Comparison of ENCODE assay signal across 8 cellular contexts in the genomic region with DNA sequence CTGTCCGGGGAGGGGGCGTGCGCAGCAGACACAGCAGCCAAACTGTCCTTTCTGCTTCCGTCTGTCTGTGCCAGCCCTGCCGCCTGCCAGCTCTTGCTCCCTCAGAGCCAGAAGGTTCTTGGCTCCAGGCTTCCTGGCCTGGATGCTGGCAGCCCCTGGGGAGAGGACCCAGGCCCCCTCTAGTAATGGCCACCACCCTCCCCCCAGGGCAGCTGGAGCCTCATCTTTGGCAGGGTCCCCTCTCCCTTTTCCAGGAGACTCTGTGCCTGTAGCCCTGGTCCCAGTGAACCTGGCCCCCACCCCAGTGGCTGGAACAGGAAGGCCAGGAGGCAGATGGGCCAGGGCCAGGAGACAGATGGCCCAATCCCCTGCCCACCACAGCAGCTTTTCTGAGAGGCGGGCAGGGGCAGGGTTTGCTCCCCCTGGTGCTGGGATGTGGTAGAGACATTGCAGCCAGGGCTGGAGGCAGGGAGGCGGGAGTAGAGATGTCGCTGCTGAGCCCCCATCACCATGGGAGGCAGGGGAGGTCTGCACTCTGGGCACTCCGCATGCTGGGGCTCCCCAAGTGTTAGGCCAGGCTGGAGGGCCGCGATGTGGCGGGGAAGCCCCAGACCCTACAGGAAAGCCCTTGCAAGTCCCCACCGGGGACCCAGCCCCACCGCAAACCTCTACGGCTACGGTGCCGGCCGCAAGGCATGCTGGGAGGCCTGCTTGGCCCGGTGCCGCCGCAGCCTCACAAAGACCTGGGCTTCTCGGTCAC. TPM values are rescaled to one million over a fixed set of nuclear protein-coding genes. Genes with fewer than 3 reads are reported as not detected.
A peak's percentile ranks its signal among the peaks of the same experiment; 100 is the strongest.
DNase-seq lines count a peak whose midpoint lies in the region; ATAC-seq and TF ChIP-seq lines count a peak whose summit lies in the region.

No MANE protein-coding gene starts in this region.

- no peaks in the 10 kb centered on the region for H3K9me1 ChIP-seq in IMR-90 (ENCODE audit: insufficient read depth, low read length)

- H3K14ac ChIP-seq in IMR-90 (replicated peaks; ENCODE audit: low read depth, low read length), result no peak overlapping the region
- H3K14ac ChIP-seq in trophoblast cell (ENCODE audit: low read length), result peak overlapping the region; percentile 45

- CTCF ChIA-PET in CD8-positive, alpha-beta T cell (lab: Charles Lee), result interaction anchor here (0.7 to 5.4 kb wide), 24 partner anchors 9 to 78 kb away, joined by 3 to 38 read pairs (median 6); a partner anchor contains a TSS
- CTCF ChIA-PET in IMR-90 (lab: Yijun Ruan, JAX), result interaction anchor here (0.7 to 1.4 kb wide), 5 partner anchors 13 to 114 kb away, joined by 3 to 4 read pairs (median 3); a partner anchor contains a TSS

- H2BK20ac ChIP-seq in IMR-90 (ENCODE audit: low read depth, low read length), result no peak overlapping the region

- no peak overlapping the region for H2AK5ac ChIP-seq in IMR-90 (ENCODE audit: low read depth, low read length)
- H2AK5ac ChIP-seq in trophoblast cell (ENCODE audit: low read length), result no peak overlapping the region

- H3K9me3 Mint-ChIP-seq in CD8-positive, alpha-beta T cell, result no peaks in the 10 kb centered on the region

- peak overlapping the region; percentile 65 for H4K5ac ChIP-seq in IMR-90 (ENCODE audit: low read depth, low read length)

- peaks cover 21% of the 10 kb centered on the region for H3K4me1 Mint-ChIP-seq in CD8-positive, alpha-beta T cell (ENCODE audit: low read depth)

- WGBS in IMR-90 (ENCODE audit: extremely low coverage in 2 of 2, insufficient read length in 1 of 2), 2 experiments, result 49% methylated on average over 11 of the region's 22 CpGs; no CpG with 5 or more reads in 1 of the 2 experiments
- no CpG with 5 or more reads among the region's 22 CpGs for WGBS in trophoblast cell (ENCODE audit: extremely low coverage, insufficient coverage, insufficient read length)

- peak in 6 of 7 experiments; percentile 46 to 85 (median 70) for DNase-seq in CD8-positive, alpha-beta T cell
- peak; percentile 41 for DNase-seq in IMR-90
- DNase-seq in SHP77 treated with DMSO at 0.1 percent for 48 hours (lab: John Stamatoyannopoulos, UW), result peak; percentile 93
- peak; percentile 69 for DNase-seq in activated naive CD4-positive, alpha-beta T cell treated with anti-CD3 and anti-CD28 coated beads, Interleukin-2, amount 50 U/mL, for 16 hours
- peak; percentile 83 for DNase-seq in germinal center (ENCODE audit: low spot score)
- DNase-seq in trophoblast cell, result peak; percentile 38 to 63
- DNase-seq in uterus, result peak; percentile 72 to 82
- DNase-seq in H4 (ENCODE audit: low spot score), result no peak

- H3K9ac ChIP-seq in IMR-90 (ENCODE audit: low read depth, low read length), result no peak overlapping the region
- H3K9ac ChIP-seq in trophoblast cell (ENCODE audit: low read length), result no peak overlapping the region

- no peak overlapping the region for H2BK15ac ChIP-seq in IMR-90 (ENCODE audit: low read depth, low read length)

- peak overlapping the region; percentile 92 for H2AFZ ChIP-seq in IMR-90 (replicated peaks; ENCODE audit: low read length, poor library complexity)
- no peak overlapping the region for H2AFZ ChIP-seq in trophoblast cell (ENCODE audit: insufficient read depth, low read length, poor library complexity)

- BruUV-seq in IMR-90 (replicated peaks; lab: Mats Ljungman, UMichigan), result no TSS peak

- H4K8ac ChIP-seq in IMR-90 (ENCODE audit: low read depth in 2 of 2, low read length in 2 of 2), result peak overlapping the region; percentile 56 to 83; a peak in 2 of 4 replicates
- peak overlapping the region; percentile 54 for H4K8ac ChIP-seq in trophoblast cell (ENCODE audit: low read depth, low read length)

- no peaks in the 10 kb centered on the region for H3K27me3 Mint-ChIP-seq in CD8-positive, alpha-beta T cell (ENCODE audit: low read depth)

- H3K56ac ChIP-seq in IMR-90 (ENCODE audit: extremely low read depth, insufficient read depth, low read length), result no peak overlapping the region

- TF ChIP-seq POLR2A in IMR-90 (IDR thresholded peaks at IDR 0.05; ENCODE audit: low read depth, low read length) (no peak), uterus (IDR thresholded peaks at IDR 0.05) (peak in 1 of 2 donors; percentile 11)

- no peak overlapping the region for H2BK12ac ChIP-seq in trophoblast cell (ENCODE audit: low read length)

- H3K36me3 Mint-ChIP-seq in CD8-positive, alpha-beta T cell, result peaks cover 39% of the 10 kb centered on the region

- peak; percentile 60 for TF ChIP-seq RAD21 in IMR-90 (IDR thresholded peaks at IDR 0.05; ENCODE audit: low read length)

- in situ Hi-C loops in IMR-90 (cut with MboI; ENCODE audit: low sequenced_read_pairs), result no loop called here

- H2BK120ac ChIP-seq in IMR-90 (ENCODE audit: low read depth, low read length) (no peak overlapping the region), trophoblast cell (ENCODE audit: insufficient read depth, low read length, poor library complexity) (no peak overlapping the region)

- H3K4me2 ChIP-seq in IMR-90 (ENCODE audit: low read depth, low read length) (no peak overlapping the region), trophoblast cell (ENCODE audit: low read length) (peak overlapping the region; percentile 55)

- peak overlapping the region; percentile 39 for H3K4me3 ChIP-seq in CD8-positive, alpha-beta T cell (ENCODE audit: low read depth, low read length)
- H3K4me3 ChIP-seq in IMR-90 (ENCODE audit: insufficient read depth, low read depth, low read length) (no peak overlapping the region), trophoblast cell (ENCODE audit: low read depth, low read length) (no peak overlapping the region), uterus (peak overlapping the region; percentile 29 to 32)

- no peaks in the 10 kb centered on the region for H3K9me3 ChIP-seq in CD8-positive, alpha-beta T cell (ENCODE audit: low read length)
- H3K9me3 ChIP-seq in IMR-90 (ENCODE audit: control insufficient read depth, insufficient read depth, low read length) (no peaks in the 10 kb centered on the region), trophoblast cell (ENCODE audit: insufficient read depth, low read depth, low read length) (no peaks in the 10 kb centered on the region), uterus (no peaks in the 10 kb centered on the region)

- H3K4ac ChIP-seq in IMR-90 (ENCODE audit: low read depth, low read length), result no peak overlapping the region
- no peak overlapping the region for H3K4ac ChIP-seq in trophoblast cell (ENCODE audit: low read depth, low read length)

- dilution Hi-C loops in IMR-90 (cut with HindIII; ENCODE audit: low sequenced_read_pairs, unreplicated experiment), result no loop called here

- peak overlapping the region; percentile 21 for H2AK9ac ChIP-seq in IMR-90 (replicated peaks; ENCODE audit: low read depth, low read length, poor library complexity)

- peak overlapping the region; percentile 88 for H3K27ac Mint-ChIP-seq in CD8-positive, alpha-beta T cell

- H3K23ac ChIP-seq in IMR-90 (ENCODE audit: low read depth, low read length), result no peak overlapping the region
- no peak overlapping the region for H3K23ac ChIP-seq in trophoblast cell (ENCODE audit: low read length)

- H3K27ac ChIP-seq in CD8-positive, alpha-beta T cell (ENCODE audit: low read depth, low read length), result peak overlapping the region; percentile 50
- H3K27ac ChIP-seq in IMR-90 (ENCODE audit: insufficient read depth, low read length), result no peak overlapping the region
- H3K27ac ChIP-seq in trophoblast cell (ENCODE audit: low read depth, low read length), result no peak overlapping the region
- peak overlapping the region; percentile 81 to 82 for H3K27ac ChIP-seq in uterus

- no peaks in the 10 kb centered on the region for H3K79me2 ChIP-seq in trophoblast cell (ENCODE audit: control insufficient read depth, insufficient read depth, low read length, poor library complexity)

- no peaks in the 10 kb centered on the region for H3K27me3 ChIP-seq in CD8-positive, alpha-beta T cell (ENCODE audit: insufficient read depth, low read length)
- H3K27me3 ChIP-seq in IMR-90 (ENCODE audit: control insufficient read depth, insufficient read depth, low read length) (no peaks in the 10 kb centered on the region), trophoblast cell (ENCODE audit: insufficient read depth, low read length) (no peaks in the 10 kb centered on the region), uterus (no peaks in the 10 kb centered on the region)

- peak overlapping the region; percentile 55 for H3K4me3 Mint-ChIP-seq in CD8-positive, alpha-beta T cell

- POLR2A ChIA-PET in CD8-positive, alpha-beta T cell (lab: Charles Lee), result interaction anchor here (1.0 to 6.1 kb wide), 8 partner anchors 12 to 62 kb away, joined by 3 to 36 read pairs (median 8); a partner anchor contains a TSS
- POLR2A ChIA-PET in IMR-90 (lab: Charles Lee; ENCODE audit: unreplicated experiment), result interaction anchor here (0.8 to 1.2 kb wide), 2 partner anchors 12 to 47 kb away, joined by 3 to 4 read pairs; no protein-coding TSS in a partner anchor

- no peak overlapping the region for H3K18ac ChIP-seq in IMR-90 (ENCODE audit: low read depth, low read length)
- H3K18ac ChIP-seq in trophoblast cell (ENCODE audit: low read length), result no peak overlapping the region

- ATAC-seq in CD8-positive, alpha-beta T cell, result peak; percentile 66
- ATAC-seq in IMR-90 (ENCODE audit: low read depth), result peak; percentile 93

- H4K91ac ChIP-seq in IMR-90 (ENCODE audit: insufficient read depth, low read depth, low read length), result peak overlapping the region; percentile 28; the same call in 1 of the 2 replicates
- H4K91ac ChIP-seq in trophoblast cell (ENCODE audit: low read depth, low read length), result peak overlapping the region; percentile 57

- H4K12ac ChIP-seq in trophoblast cell (ENCODE audit: low read depth, low read length), result peak overlapping the region; percentile 6

- intact Hi-C loops in CD8-positive, alpha-beta T cell (cut with DNase I, micrococcal nuclease), result loop anchor here (1.0 to 2.0 kb wide), 3 partner anchors 43 to 74 kb away; a partner anchor contains a TSS
- intact Hi-C loops in IMR-90 (cut with micrococcal nuclease), result loop anchor here (5.0 kb wide), 1 partner anchor 45 kb away; a partner anchor contains a TSS
- intact Hi-C loops in uterus (cut with DNase I; ENCODE audit: low total_unique reads), result no loop called here

- H3K36me3 ChIP-seq in CD8-positive, alpha-beta T cell (ENCODE audit: insufficient read depth, low read length), result peaks cover 27% of the 10 kb centered on the region
- H3K36me3 ChIP-seq in IMR-90 (ENCODE audit: control insufficient read depth, insufficient read depth, low read length), result peaks cover 18% of the 10 kb centered on the region; the same call in 1 of the 2 replicates
- H3K36me3 ChIP-seq in trophoblast cell (ENCODE audit: control insufficient read depth in 1 of 2, insufficient read depth in 2 of 2, low read length in 2 of 2), result peaks cover 27 to 32% of the 10 kb centered on the region in 2 experiments
- no peaks in the 10 kb centered on the region for H3K36me3 ChIP-seq in uterus

- H3K79me1 ChIP-seq in IMR-90 (ENCODE audit: low read depth in 1 of 2, low read length in 2 of 2) (no peaks in the 10 kb centered on the region), trophoblast cell (ENCODE audit: low read length) (peaks cover 2% of the 10 kb centered on the region)

- peak; percentile 65 for TF ChIP-seq CTCF in CD8-positive, alpha-beta T cell (IDR thresholded peaks at IDR 0.05)
- TF ChIP-seq CTCF in IMR-90 (conservative IDR thresholded peaks at IDR 0.05; ENCODE audit: low read depth, low read length) (peak; percentile 67), uterus (IDR thresholded peaks at IDR 0.05) (peak; percentile 55 to 79 (median 72))

- no peaks in the 10 kb centered on the region for H4K20me1 ChIP-seq in IMR-90 (ENCODE audit: insufficient read depth, low read length)

- H2BK5ac ChIP-seq in IMR-90 (ENCODE audit: low read depth, low read length, poor library complexity, severe bottlenecking), result no peak overlapping the region
- no peak overlapping the region for H2BK5ac ChIP-seq in trophoblast cell (ENCODE audit: low read depth, low read length, poor library complexity)

- H3K4me1 ChIP-seq in CD8-positive, alpha-beta T cell (ENCODE audit: insufficient read depth, low read length), result peaks cover 31% of the 10 kb centered on the region
- H3K4me1 ChIP-seq in IMR-90 (ENCODE audit: control insufficient read depth, insufficient read depth, low read length) (peaks cover 3% of the 10 kb centered on the region), trophoblast cell (ENCODE audit: control insufficient read depth in 1 of 2, insufficient read depth in 2 of 2, low read length in 2 of 2) (peaks cover 8 to 10% of the 10 kb centered on the region in 2 experiments), uterus (peaks cover 0 to under 1% of the 10 kb centered on the region in 2 donors)

RNA-seq across cellular contexts. Expression of a gene that starts 16.7 kb away (rescaled TPM):
- 100 to 1,000 TPM; 123 to 124 TPM for total RNA-seq in CD8-positive, alpha-beta T cell
- total RNA-seq in IMR-90 (2012; rRNA removed), result under 0.01 TPM in 1 of 2 replicates, not detected in the other
- polyA plus RNA-seq in IMR-90 (2012; rRNA removed), result 0.31 and 0.52 TPM in 2 replicates
- 0.14 and 1.0 TPM in 2 replicates for polyA plus RNA-seq in IMR-90 (2012; cell fraction: cytosol; rRNA removed)
- polyA plus RNA-seq in IMR-90 (2012; cell fraction: nucleus; rRNA removed; ENCODE audit: low replicate concordance), result 2.1 and 4.2 TPM in 2 replicates
- polyA plus RNA-seq in trophoblast cell (2013), result 4.4 and 4.9 TPM in 2 replicates
- total RNA-seq in uterus, result 10 to 100 TPM in 2 of 4 donors, 1 to 10 TPM in 2; 1.2 to 32.7 (median 11.8) TPM
- total RNA-seq in H4 (2014; rRNA removed; shearing (Covaris generic)), result 1.9 and 2.9 TPM in 2 replicates

RNA-seq across cellular contexts. Expression of a gene that starts 27.7 kb away (rescaled TPM):
- total RNA-seq in CD8-positive, alpha-beta T cell, result 10 to 100 TPM; 69.1 to 80.2 TPM
- total RNA-seq in IMR-90 (2012; rRNA removed) (7.8 and 9.0 TPM in 2 replicates), uterus (100 to 1,000 TPM in 1 of 4 donors, 10 to 100 TPM in 3; 19.7 to 115 (median 34.5) TPM)
- 35.5 and 36.7 TPM in 2 replicates for polyA plus RNA-seq in IMR-90 (2012; rRNA removed)
- polyA plus RNA-seq in IMR-90 (2012; cell fraction: cytosol; rRNA removed), result 28.5 and 41.3 TPM in 2 replicates
- 54.3 and 84.4 TPM in 2 replicates for polyA plus RNA-seq in IMR-90 (2012; cell fraction: nucleus; rRNA removed; ENCODE audit: low replicate concordance)
- polyA plus RNA-seq in trophoblast cell (2013), result 131 and 133 TPM in 2 replicates
- 14.8 and 26.3 TPM in 2 replicates for total RNA-seq in H4 (2014; rRNA removed; shearing (Covaris generic))

RNA-seq across cellular contexts. Expression of a gene that starts 42.9 kb away (rescaled TPM):
- 10 to 100 TPM; 37.3 to 42.8 TPM for total RNA-seq in CD8-positive, alpha-beta T cell
- 15.4 and 15.8 TPM in 2 replicates for total RNA-seq in IMR-90 (2012; rRNA removed)
- polyA plus RNA-seq in IMR-90 (2012; rRNA removed), result 16.9 and 17.3 TPM in 2 replicates
- 14.3 and 21.3 TPM in 2 replicates for polyA plus RNA-seq in IMR-90 (2012; cell fraction: cytosol; rRNA removed)
- 35.1 and 41.8 TPM in 2 replicates for polyA plus RNA-seq in IMR-90 (2012; cell fraction: nucleus; rRNA removed; ENCODE audit: low replicate concordance)
- polyA plus RNA-seq in trophoblast cell (2013), result 20.5 and 22.3 TPM in 2 replicates
- total RNA-seq in uterus, result 10 to 100 TPM in 3 of 4 donors, 1 to 10 TPM in 1; 6.9 to 69.7 (median 45.5) TPM
- total RNA-seq in H4 (2014; rRNA removed; shearing (Covaris generic)), result 24.0 and 29.6 TPM in 2 replicates

RNA-seq across cellular contexts. Expression of a gene that starts 50.9 kb away (rescaled TPM):
- 1 to 10 TPM; 1.6 to 1.7 TPM for total RNA-seq in CD8-positive, alpha-beta T cell
- total RNA-seq in IMR-90 (2012; rRNA removed) (1.4 TPM in 2 replicates), uterus (10 to 100 TPM in 3 of 4 donors, 1 to 10 TPM in 1; 6.8 to 70.1 (median 19.0) TPM)
- polyA plus RNA-seq in IMR-90 (2012; rRNA removed), result 7.2 and 7.5 TPM in 2 replicates
- polyA plus RNA-seq in IMR-90 (2012; cell fraction: cytosol; rRNA removed), result 5.0 and 7.5 TPM in 2 replicates
- polyA plus RNA-seq in IMR-90 (2012; cell fraction: nucleus; rRNA removed; ENCODE audit: low replicate concordance), result 9.3 and 15.7 TPM in 2 replicates
- polyA plus RNA-seq in trophoblast cell (2013), result 1.0 and 1.4 TPM in 2 replicates
- total RNA-seq in H4 (2014; rRNA removed; shearing (Covaris generic)), result 12.9 and 13.5 TPM in 2 replicates

Comparison
In these comparisons a context has a peak if more than half of its experiments do, and no peak if none do; other contexts are left out.
1. H3K27ac ChIP-seq: peak in CD8-positive, alpha-beta T cell (single experiment) and uterus (2 of 2); none in IMR-90 (single experiment) and trophoblast cell (single experiment).
2. H3K4me3 ChIP-seq: peak in CD8-positive, alpha-beta T cell (single experiment) and uterus (2 of 2); none in IMR-90 (single experiment) and trophoblast cell (single experiment).
3. Peak in every context shown above with its lines, with median percentiles within 50 percentile points of each other: CTCF ChIP-seq.